In genomic region chr5:34916518-34916917, GRCh38 we compare ENCODE assay signal across 11 cellular contexts. TPM values are rescaled to one million over a fixed set of nuclear protein-coding genes. Genes with fewer than 3 reads are reported as not detected.
A peak's percentile ranks its signal among the peaks of the same experiment; 100 is the strongest.
DNase-seq lines count a peak whose midpoint lies in the region; ATAC-seq and TF ChIP-seq lines count a peak whose summit lies in the region.
"Had no signal": no experiment of that assay in that cellular context is flagged by ENCODE, and none has a peak within 500 bp of the region (broad histone marks: within the 10 kb centered on the region; RNA-seq: fewer than 3 reads in every experiment).

No MANE protein-coding gene starts in this region.

- no peak for TF ChIP-seq CTCF in breast epithelium (IDR thresholded peaks at IDR 0.05)
- no peak for TF ChIP-seq CTCF in MCF 10A (IDR thresholded peaks at IDR 0.05; ENCODE audit: unreplicated experiment)
- TF ChIP-seq CTCF in ascending aorta (IDR thresholded peaks at IDR 0.05) = no peak
- TF ChIP-seq CTCF in right lobe of liver (IDR thresholded peaks at IDR 0.05) = no peak
- no peak for TF ChIP-seq CTCF in upper lobe of right lung (IDR thresholded peaks at IDR 0.05)

- H3K27ac ChIP-seq in breast epithelium (no peak overlapping the region), ascending aorta (no peak overlapping the region), right lobe of liver (no peak overlapping the region), upper lobe of right lung (no peak overlapping the region)

- H3K4me1 Mint-ChIP-seq in MCF 10A (ENCODE audit: insufficient read depth, unreplicated experiment) = peaks cover 12% of the 10 kb centered on the region

- intact Hi-C loops in breast epithelium (cut with DNase I; ENCODE audit: low total_unique reads) (no loop called here), MCF 10A (cut with micrococcal nuclease) (loop anchor here (10.0 kb wide), 1 partner anchor 1472 kb away; the partner anchor contains the start of gene TARS1), ascending aorta (cut with DNase I) (loop anchor here (5.0 kb wide), 1 partner anchor 259 kb away; the partner anchor contains the start of gene RAI14), right lobe of liver (cut with DNase I) (no loop called here), upper lobe of right lung (cut with DNase I) (no loop called here)

- no peak for DNase-seq in breast epithelium (ENCODE audit: low spot score in 2 of 2)
- no peak for DNase-seq in MCF 10A (ENCODE audit: unreplicated experiment)
- DNase-seq in ascending aorta (ENCODE audit: low spot score in 2 of 2) = no peak
- DNase-seq in right lobe of liver = no peak
- DNase-seq in upper lobe of right lung = no peak
- DNase-seq in kidney glomerular epithelial cell (lab: John Stamatoyannopoulos, UW) = no peak
- DNase-seq in stimulated activated CD4-positive, alpha-beta T cell treated with anti-CD3 and anti-CD28 coated beads, Interleukin-12 subunit alpha, Interleukin-12 subunit beta, amount 100 ng/mL, for 4 hours = no peak
- DNase-seq: activated CD4-positive, alpha-beta memory T cell treated with anti-CD3 and anti-CD28 coated beads, Interleukin-2, amount 10 ng/mL, durations not matched to agents 7 days and 5 days; GOT3; NCI-H2029 treated with DMSO at 0.1 percent for 48 hours had no signal

- H3K9me3 ChIP-seq in breast epithelium = no peaks in the 10 kb centered on the region
- no peaks in the 10 kb centered on the region for H3K9me3 ChIP-seq in ascending aorta
- no peaks in the 10 kb centered on the region for H3K9me3 ChIP-seq in right lobe of liver
- H3K9me3 ChIP-seq in upper lobe of right lung = no peaks in the 10 kb centered on the region

- H3K4me3 ChIP-seq in breast epithelium (peak overlapping the region; percentile 79 to 100 (median 93)), ascending aorta (peak overlapping the region; percentile 89 to 93), right lobe of liver (peak overlapping the region; percentile 87 to 96 (median 90)), upper lobe of right lung (peak overlapping the region; percentile 93)

- POLR2A ChIA-PET in MCF 10A (lab: Yijun Ruan, JAX) = interaction anchor here (0.6 to 8.3 kb wide), 12 partner anchors 8 to 411 kb away, joined by 3 to 157 read pairs (median 4); partner anchors contain the start of genes DNAJC21, RAI14 and TTC23L

- H3K27me3 ChIP-seq in breast epithelium (no peaks in the 10 kb centered on the region), ascending aorta (no peaks in the 10 kb centered on the region), right lobe of liver (no peaks in the 10 kb centered on the region), upper lobe of right lung (no peaks in the 10 kb centered on the region)

- H3K9me3 Mint-ChIP-seq in MCF 10A (ENCODE audit: unreplicated experiment) = no peaks in the 10 kb centered on the region
- H3K9me3 Mint-ChIP-seq: activated CD4-positive, alpha-beta memory T cell treated with anti-CD3 and anti-CD28 coated beads, Interleukin-2, amount 10 ng/mL, durations not matched to agents 7 days and 5 days had no signal

- H3K4me3 Mint-ChIP-seq in MCF 10A (ENCODE audit: unreplicated experiment) = no peak overlapping the region
- H3K4me3 Mint-ChIP-seq: activated CD4-positive, alpha-beta memory T cell treated with anti-CD3 and anti-CD28 coated beads, Interleukin-2, amount 10 ng/mL, durations not matched to agents 7 days and 5 days had no signal

- peaks cover 37% of the 10 kb centered on the region for H3K36me3 Mint-ChIP-seq in MCF 10A (ENCODE audit: insufficient read depth, unreplicated experiment)

- H3K27ac Mint-ChIP-seq in MCF 10A (ENCODE audit: low read depth, unreplicated experiment) = no peak overlapping the region
- H3K27ac Mint-ChIP-seq: activated CD4-positive, alpha-beta memory T cell treated with anti-CD3 and anti-CD28 coated beads, Interleukin-2, amount 10 ng/mL, durations not matched to agents 7 days and 5 days had no signal

- no peaks in the 10 kb centered on the region for H3K36me3 ChIP-seq in breast epithelium
- H3K36me3 ChIP-seq in ascending aorta = peaks cover 13 to 20% of the 10 kb centered on the region in 2 donors
- H3K36me3 ChIP-seq in right lobe of liver = peaks cover 0 to 27% (median 5%) of the 10 kb centered on the region in 4 donors
- peaks cover 56% of the 10 kb centered on the region for H3K36me3 ChIP-seq in upper lobe of right lung

- ATAC-seq in right lobe of liver (no peak), upper lobe of right lung (no peak), HG02610 (IDR thresholded peaks at IDR 0.05; ENCODE audit: unreplicated experiment) (no peak)

- H3K4me1 ChIP-seq in breast epithelium (peaks cover 0 to 9% of the 10 kb centered on the region in 2 donors), ascending aorta (peaks cover 0 to 18% of the 10 kb centered on the region in 2 donors), right lobe of liver (peaks cover 0 to 18% (median 8%) of the 10 kb centered on the region in 4 donors), upper lobe of right lung (peaks cover 28% of the 10 kb centered on the region)

- no peak for TF ChIP-seq POLR2A in breast epithelium (IDR thresholded peaks at IDR 0.05)
- TF ChIP-seq POLR2A in right lobe of liver (IDR thresholded peaks at IDR 0.05) = no peak

- WGBS in right lobe of liver (ENCODE audit: insufficient coverage, low coverage, low lambda C conversion rate, missing lambda C conversion rate) = 17% methylated on average over 6 of the region's 6 CpGs

- BruUV-seq in MCF 10A (replicated peaks; lab: Mats Ljungman, UMichigan) = no TSS peak

- no peaks in the 10 kb centered on the region for H3K27me3 Mint-ChIP-seq in MCF 10A (ENCODE audit: insufficient read depth, unreplicated experiment)
- H3K27me3 Mint-ChIP-seq: activated CD4-positive, alpha-beta memory T cell treated with anti-CD3 and anti-CD28 coated beads, Interleukin-2, amount 10 ng/mL, durations not matched to agents 7 days and 5 days had no signal

- CTCF ChIA-PET in MCF 10A (lab: Yijun Ruan, JAX) = interaction anchor here (0.9 to 2.2 kb wide), 7 partner anchors 11 to 395 kb away, joined by 3 to 13 read pairs (median 5); partner anchors contain the start of gene DNAJC21

RNA-seq across cellular contexts. Expression of gene BRIX1, which starts 1.0 kb away (rescaled TPM):
- total RNA-seq in breast epithelium = 10 to 100 TPM; 18.2 to 28.8 (median 23.7) TPM
- 36.0 and 50.8 TPM in 2 replicates for total RNA-seq in MCF 10A (2022)
- 8.5 TPM for total RNA-seq in ascending aorta
- 1 to 10 TPM; 4.9 to 9.4 (median 8.1) TPM for total RNA-seq in right lobe of liver
- total RNA-seq in upper lobe of right lung = 19.8 TPM

RNA-seq across cellular contexts. Expression of gene RAD1, which starts 1.2 kb away (rescaled TPM):
- 10 to 100 TPM; 12.8 to 23.3 (median 18.7) TPM for total RNA-seq in breast epithelium
- 16.7 and 17.2 TPM in 2 replicates for total RNA-seq in MCF 10A (2022)
- total RNA-seq in ascending aorta = 2.0 TPM
- total RNA-seq in right lobe of liver = 1 to 10 TPM; 4.7 to 9.0 (median 6.2) TPM
- 29.1 TPM for total RNA-seq in upper lobe of right lung

RNA-seq across cellular contexts. Expression of gene DNAJC21, which starts 12.8 kb away (rescaled TPM):
- total RNA-seq in breast epithelium (10 to 100 TPM; 33.8 to 39.8 (median 36.9) TPM), MCF 10A (2022) (62.3 and 64.6 TPM in 2 replicates), ascending aorta (30.5 TPM), right lobe of liver (10 to 100 TPM; 13.3 to 23.9 (median 20.2) TPM), upper lobe of right lung (57.7 TPM)

Comparison
In these comparisons a context has a peak if more than half of its experiments do, and no peak if none do; other contexts are left out.
1. intact Hi-C loops: an anchor here in MCF 10A (10.0 kb wide) and ascending aorta (5.0 kb wide); none called in breast epithelium, right lobe of liver and upper lobe of right lung.